Comparison of ENCODE assay signal across 8 cellular contexts in the genomic region with DNA sequence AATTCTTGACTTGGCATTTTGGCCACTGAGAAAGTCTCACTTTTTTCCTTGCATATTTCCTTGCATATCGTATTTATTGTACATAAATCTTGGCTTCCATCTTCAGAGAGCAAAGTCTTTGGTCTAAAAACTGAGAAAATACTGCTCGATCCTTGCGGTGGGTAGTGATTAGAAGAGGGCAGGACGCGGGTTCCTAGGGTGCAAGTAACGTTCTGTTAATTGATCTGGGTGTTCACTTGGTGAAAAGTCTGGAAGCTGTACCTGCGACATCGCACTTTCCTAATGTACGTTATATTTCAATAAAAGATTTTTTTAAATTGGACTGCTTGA. TPM values are rescaled to one million over a fixed set of nuclear protein-coding genes. Genes with fewer than 3 reads are reported as not detected.
A peak's percentile ranks its signal among the peaks of the same experiment; 100 is the strongest.
DNase-seq lines count a peak whose midpoint lies in the region; ATAC-seq, FAIRE-seq and TF ChIP-seq lines count a peak whose summit lies in the region.

No MANE protein-coding gene starts in this region.

- FAIRE-seq in frontal cortex (lab: Jason Lieb, UNC) = no peak

- H3K27ac ChIP-seq in right atrium auricular region (peak overlapping the region; percentile 65), left lung (peak overlapping the region; percentile 69 to 93), upper lobe of right lung (peak overlapping the region; percentile 81)

- no peaks in the 10 kb centered on the region for H3K9me3 ChIP-seq in right atrium auricular region
- H3K9me3 ChIP-seq in left lung = no peaks in the 10 kb centered on the region
- H3K9me3 ChIP-seq in upper lobe of right lung = no peaks in the 10 kb centered on the region

- H3K9me3 Mint-ChIP-seq in activated B cell treated with CpG ODN at 0.5 μM for 24 hours = no peaks in the 10 kb centered on the region

- intact Hi-C loops in Right ventricle myocardium inferior (cut with DNase I) = loop anchor here (2.0 kb wide), 1 partner anchor 24 kb away; a partner anchor contains a TSS
- intact Hi-C loops in activated B cell treated with CpG ODN at 0.5 μM for 24 hours (cut with micrococcal nuclease) = loop anchor here (1.0 to 10.0 kb wide), 5 partner anchors 8 to 970 kb away; a partner anchor contains a TSS
- intact Hi-C loops in left lung (cut with DNase I) = no loop called here
- intact Hi-C loops in upper lobe of right lung (cut with DNase I) = no loop called here

- no peaks in the 10 kb centered on the region for H3K27me3 ChIP-seq in right atrium auricular region
- no peaks in the 10 kb centered on the region for H3K27me3 ChIP-seq in left lung
- H3K27me3 ChIP-seq in upper lobe of right lung = no peaks in the 10 kb centered on the region

- H3K4me1 ChIP-seq in right atrium auricular region (peaks cover 0 to 50% of the 10 kb centered on the region in 2 donors), left lung (peaks cover 42 to 82% of the 10 kb centered on the region in 2 donors), upper lobe of right lung (peaks cover 58% of the 10 kb centered on the region)

- H3K27ac Mint-ChIP-seq in activated B cell treated with CpG ODN at 0.5 μM for 24 hours = peak overlapping the region; percentile 94

- peak overlapping the region in 1 of 2 donors; percentile 8 for H3K4me3 ChIP-seq in right atrium auricular region
- H3K4me3 ChIP-seq in left lung = no peak overlapping the region
- H3K4me3 ChIP-seq in upper lobe of right lung = peak overlapping the region; percentile 8

- POLR2A ChIA-PET in activated B cell treated with CpG ODN at 0.5 μM for 24 hours (lab: Charles Lee) = interaction anchor here (0.6 to 17.7 kb wide), 33 partner anchors 8 to 1901 kb away, joined by 3 to 481 read pairs (median 5); a partner anchor contains a TSS

- H3K27me3 Mint-ChIP-seq in activated B cell treated with CpG ODN at 0.5 μM for 24 hours = no peaks in the 10 kb centered on the region

- DNase-seq in right atrium auricular region (ENCODE audit: low spot score) (no peak), Right ventricle myocardium inferior (ENCODE audit: missing footprints) (no peak), activated B cell treated with CpG ODN at 0.5 μM for 24 hours (no peak), left lung (no peak), upper lobe of right lung (no peak), SW 1271 (lab: John Stamatoyannopoulos, UW) (no peak), hepatic stellate cell (ENCODE audit: low spot score) (no peak), frontal cortex (ENCODE audit: low spot score in 2 of 2) (no peak)

- peaks cover 80% of the 10 kb centered on the region for H3K4me1 Mint-ChIP-seq in activated B cell treated with CpG ODN at 0.5 μM for 24 hours

- TF ChIP-seq CTCF in right atrium auricular region (IDR thresholded peaks at IDR 0.05) = no peak
- TF ChIP-seq CTCF in activated B cell treated with CpG ODN at 0.5 μM for 24 hours (IDR thresholded peaks at IDR 0.05) = no peak
- no peak for TF ChIP-seq CTCF in left lung (IDR thresholded peaks at IDR 0.05)
- no peak for TF ChIP-seq CTCF in upper lobe of right lung (IDR thresholded peaks at IDR 0.05)

- peaks cover 23% of the 10 kb centered on the region for H3K36me3 Mint-ChIP-seq in activated B cell treated with CpG ODN at 0.5 μM for 24 hours (ENCODE audit: low read depth)

- ATAC-seq in Right ventricle myocardium inferior (no peak), activated B cell treated with CpG ODN at 0.5 μM for 24 hours (ENCODE audit: low read depth) (no peak), left lung (no peak), upper lobe of right lung (no peak)

- H3K36me3 ChIP-seq in right atrium auricular region = no peaks in the 10 kb centered on the region
- H3K36me3 ChIP-seq in left lung = peaks cover 0 to 4% of the 10 kb centered on the region in 2 donors
- peaks cover 4% of the 10 kb centered on the region for H3K36me3 ChIP-seq in upper lobe of right lung

- CTCF ChIA-PET in activated B cell treated with CpG ODN at 0.5 μM for 24 hours (lab: Charles Lee) = interaction anchor here (0.6 to 3.5 kb wide), 8 partner anchors 9 to 143 kb away, joined by 3 to 28 read pairs (median 4); no protein-coding TSS in a partner anchor

- H3K4me3 Mint-ChIP-seq in activated B cell treated with CpG ODN at 0.5 μM for 24 hours = peak overlapping the region; percentile 70

RNA-seq across cellular contexts. Expression of a gene that starts 0.8 kb away (rescaled TPM):
- 1 to 10 TPM; 8.4 to 9.7 TPM for total RNA-seq in right atrium auricular region
- 30.4 TPM for total RNA-seq in Right ventricle myocardium inferior
- total RNA-seq in activated B cell treated with CpG ODN at 0.5 μM for 24 hours = 144 and 152 TPM in 2 replicates
- total RNA-seq in left lung = 10 to 100 TPM; 45.7 to 52.7 TPM
- 56.7 TPM for total RNA-seq in upper lobe of right lung
- total RNA-seq in frontal cortex = 3.3 TPM

RNA-seq across cellular contexts. Expression of a gene that starts 24.1 kb away (rescaled TPM):
- total RNA-seq in right atrium auricular region (10 to 100 TPM in 1 of 2 donors, 1 to 10 TPM in 1; 9.5 to 13.0 TPM), Right ventricle myocardium inferior (19.4 TPM), activated B cell treated with CpG ODN at 0.5 μM for 24 hours (3.1 and 3.5 TPM in 2 replicates), left lung (1 to 10 TPM in 1 of 2 donors, under 1 TPM in 1; 0.79 to 1.4 TPM), upper lobe of right lung (3.8 TPM), frontal cortex (18.3 TPM)

RNA-seq across cellular contexts. Expression of a gene that starts 43.7 kb away (rescaled TPM):
- total RNA-seq in right atrium auricular region (1 to 10 TPM; 1.1 to 1.2 TPM), Right ventricle myocardium inferior (3.6 TPM), activated B cell treated with CpG ODN at 0.5 μM for 24 hours (2.0 and 2.2 TPM in 2 replicates), left lung (1 to 10 TPM; 2.8 to 3.3 TPM), upper lobe of right lung (3.4 TPM), frontal cortex (6.9 TPM)

Comparison
In these comparisons a context has a peak if more than half of its experiments do, and no peak if none do; other contexts are left out.
1. intact Hi-C loops: an anchor here in Right ventricle myocardium inferior (2.0 kb wide) and activated B cell treated with CpG ODN at 0.5 μM for 24 hours (1.0 to 10.0 kb wide); none called in left lung and upper lobe of right lung.